ENCODE assay signal across 7 cellular contexts in the genomic region with DNA sequence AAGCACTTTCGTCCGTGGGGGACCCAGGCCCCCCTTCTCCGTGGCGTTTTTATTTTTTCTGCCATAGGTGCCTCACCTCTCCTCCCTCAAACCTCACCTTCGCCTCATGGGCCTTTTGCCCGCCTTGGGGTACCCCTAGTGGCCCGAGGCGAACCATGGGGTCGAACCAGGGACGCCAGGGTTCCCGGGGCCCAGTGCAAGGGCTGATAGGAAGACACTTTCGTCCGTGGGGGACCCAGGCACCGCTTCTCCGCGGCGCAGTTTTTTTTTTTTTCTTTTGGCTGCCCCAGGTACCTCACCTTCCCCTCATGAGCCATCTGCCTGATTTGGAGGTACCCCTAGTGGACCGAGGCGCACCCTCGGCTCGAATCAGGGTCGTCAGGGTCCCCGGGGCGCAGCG.
DNase-seq lines count a peak whose midpoint lies in the region; ATAC-seq and TF ChIP-seq lines count a peak whose summit lies in the region.
"Not testable (repeated sequence)": the region's sequence is repeated elsewhere in the genome, so short reads cannot be mapped to it uniquely, and the experiment has no call there.

No MANE protein-coding gene starts in this region.

- H2AFZ ChIP-seq in GM23338, hepatocyte: not testable (repeated sequence)
- peak overlapping the region; percentile 78 for H2AFZ ChIP-seq in PC-3 (ENCODE audit: low read length)

- not testable (repeated sequence) for BruUV-seq in PC-3 (replicated peaks; lab: Mats Ljungman, UMichigan)

- CTCF ChIA-PET in PC-3 (lab: Charles Lee); activated CD8-positive, alpha-beta memory T cell treated with anti-CD3 and anti-CD28 coated beads, Interleukin-2, amount 10 ng/mL, durations not matched to agents 7 days and 5 days (lab: Charles Lee): not testable (repeated sequence)

- not testable (repeated sequence) for H3K27me3 Mint-ChIP-seq in GM23338 (ENCODE audit: insufficient read depth, low read depth, poor library complexity); activated CD8-positive, alpha-beta memory T cell treated with anti-CD3 and anti-CD28 coated beads, Interleukin-2, amount 10 ng/mL, durations not matched to agents 7 days and 5 days

- H3K4me2 ChIP-seq in GM23338, hepatocyte: not testable (repeated sequence)
- H3K4me2 ChIP-seq in PC-3 (ENCODE audit: low read length): peak overlapping the region; percentile 60

- not testable (repeated sequence) for H3K4me3 ChIP-seq in GM23338, hepatocyte
- H3K4me3 ChIP-seq in PC-3 (ENCODE audit: low read length) (peak overlapping the region; percentile 49; the same call in 1 of the 2 replicates), fibroblast of villous mesenchyme (ENCODE audit: low read depth, low read length) (peak overlapping the region; percentile 18)

- not testable (repeated sequence) for H3K4me1 ChIP-seq in GM23338 (ENCODE audit: insufficient read depth); PC-3 (ENCODE audit: insufficient read depth, low read length); hepatocyte (ENCODE audit: insufficient read depth)

- H3K27ac ChIP-seq in GM23338 (ENCODE audit: low read depth); PC-3 (ENCODE audit: low read length); hepatocyte: not testable (repeated sequence)

- DNase-seq in GM23338 (ENCODE audit: low spot score) (peak; percentile 0), PC-3 (peak; percentile 1), hepatocyte (ENCODE audit: low spot score) (peak; percentile 0), medulla oblongata (ENCODE audit: extremely low spot score) (peak; percentile 0), retina (peak; percentile 0)
- DNase-seq in activated CD8-positive, alpha-beta memory T cell treated with anti-CD3 and anti-CD28 coated beads, Interleukin-2, amount 10 ng/mL, durations not matched to agents 7 days and 5 days: peak; percentile 34
- DNase-seq in fibroblast of villous mesenchyme (ENCODE audit: low read depth): not testable (repeated sequence)

- not testable (repeated sequence) for H3K9ac ChIP-seq in PC-3 (ENCODE audit: low read length)

- not testable (repeated sequence) for H3K9me2 ChIP-seq in GM23338 (ENCODE audit: insufficient read depth); PC-3 (replicated peaks; ENCODE audit: low read length); hepatocyte (replicated peaks; ENCODE audit: insufficient read depth)

- intact Hi-C loops in PC-3 (cut with micrococcal nuclease): not testable (repeated sequence)

- not testable (repeated sequence) for H3K27ac Mint-ChIP-seq in GM23338; activated CD8-positive, alpha-beta memory T cell treated with anti-CD3 and anti-CD28 coated beads, Interleukin-2, amount 10 ng/mL, durations not matched to agents 7 days and 5 days

- peaks cover 19% of the 10 kb centered on the region; the same call in 2 of the 3 replicates for H3K9me3 Mint-ChIP-seq in GM23338
- H3K9me3 Mint-ChIP-seq in activated CD8-positive, alpha-beta memory T cell treated with anti-CD3 and anti-CD28 coated beads, Interleukin-2, amount 10 ng/mL, durations not matched to agents 7 days and 5 days (ENCODE audit: low read depth): not testable (repeated sequence)

- not testable (repeated sequence) for H4K20me1 ChIP-seq in GM23338 (replicated peaks; ENCODE audit: insufficient read depth); PC-3 (ENCODE audit: low read length); hepatocyte (ENCODE audit: insufficient read depth, poor library complexity, severe bottlenecking)

- POLR2A ChIA-PET in PC-3 (lab: Charles Lee; ENCODE audit: unreplicated experiment): not testable (repeated sequence)

- not testable (repeated sequence) for H3K79me2 ChIP-seq in GM23338 (replicated peaks; ENCODE audit: insufficient read depth); PC-3 (ENCODE audit: low read length); hepatocyte

- H3K27me3 ChIP-seq in GM23338 (ENCODE audit: insufficient read depth); PC-3 (ENCODE audit: low read length); hepatocyte: not testable (repeated sequence)

- WGBS in hepatocyte (ENCODE audit: low lambda C conversion rate, missing lambda C conversion rate): no CpG with 5 or more reads among the region's 25 CpGs

- H3K36me3 ChIP-seq in GM23338 (ENCODE audit: insufficient read depth); PC-3 (ENCODE audit: low read depth, low read length); hepatocyte (replicated peaks; ENCODE audit: insufficient read depth, low read depth): not testable (repeated sequence)

- not testable (repeated sequence) for TF ChIP-seq CTCF in GM23338 (conservative IDR thresholded peaks at IDR 0.05; ENCODE audit: low read depth in 2 of 2); PC-3 (conservative IDR thresholded peaks at IDR 0.05; ENCODE audit: low read depth, low read length); fibroblast of villous mesenchyme (IDR thresholded peaks at IDR 0.05; ENCODE audit: insufficient read depth, low read depth, low read length); hepatocyte (IDR thresholded peaks at IDR 0.05; ENCODE audit: poor library complexity)

- not testable (repeated sequence) for H3K36me3 Mint-ChIP-seq in GM23338 (ENCODE audit: low read depth); activated CD8-positive, alpha-beta memory T cell treated with anti-CD3 and anti-CD28 coated beads, Interleukin-2, amount 10 ng/mL, durations not matched to agents 7 days and 5 days

- not testable (repeated sequence) for H3F3A ChIP-seq in GM23338 (replicated peaks; ENCODE audit: low read depth); PC-3 (ENCODE audit: low read length, unreplicated experiment)

- not testable (repeated sequence) for H3K9me3 ChIP-seq in PC-3 (ENCODE audit: low read length); hepatocyte (ENCODE audit: low read depth)

- not testable (repeated sequence) for H3K4me3 Mint-ChIP-seq in GM23338; activated CD8-positive, alpha-beta memory T cell treated with anti-CD3 and anti-CD28 coated beads, Interleukin-2, amount 10 ng/mL, durations not matched to agents 7 days and 5 days

- not testable (repeated sequence) for H3K4me1 Mint-ChIP-seq in GM23338; activated CD8-positive, alpha-beta memory T cell treated with anti-CD3 and anti-CD28 coated beads, Interleukin-2, amount 10 ng/mL, durations not matched to agents 7 days and 5 days

- ATAC-seq in GM23338; PC-3; activated CD8-positive, alpha-beta memory T cell treated with anti-CD3 and anti-CD28 coated beads, Interleukin-2, amount 10 ng/mL, durations not matched to agents 7 days and 5 days: not testable (repeated sequence)
